In the genomic region with DNA sequence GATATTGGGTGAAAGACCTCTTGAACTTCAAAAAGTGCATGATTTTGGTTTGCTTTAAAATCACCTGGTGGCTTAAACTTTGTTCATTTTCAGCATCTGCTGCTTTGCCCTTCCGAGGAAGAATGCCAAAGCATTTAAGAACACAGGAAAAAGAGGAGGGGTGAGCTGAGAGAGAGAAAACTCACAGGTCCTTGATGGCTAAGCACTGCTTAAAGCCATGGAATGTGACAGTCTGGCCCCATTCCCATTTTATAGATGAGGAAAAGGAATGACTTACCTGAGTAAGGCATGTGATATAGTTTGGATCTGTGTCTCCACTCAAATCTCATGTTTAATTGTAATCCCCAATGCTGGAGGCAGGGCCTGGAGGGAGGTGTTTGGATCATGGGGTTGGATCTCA, we compare ENCODE assay signal across 2 cellular contexts.
TF ChIP-seq lines count a peak whose summit lies in the region.

No MANE protein-coding gene starts in this region.

TF ChIP-seq in GM23338, 12 proteins besides CTCF, POLR2A, EP300 and RAD21:
- TF ChIP-seq JUNB (IDR thresholded peaks at IDR 0.05; ENCODE audit: unreplicated experiment) = no peak
- no peak for TF ChIP-seq ZNF114 (CRISPR knock-in tag; IDR thresholded peaks at IDR 0.05)
- TF ChIP-seq, protein P1, sequence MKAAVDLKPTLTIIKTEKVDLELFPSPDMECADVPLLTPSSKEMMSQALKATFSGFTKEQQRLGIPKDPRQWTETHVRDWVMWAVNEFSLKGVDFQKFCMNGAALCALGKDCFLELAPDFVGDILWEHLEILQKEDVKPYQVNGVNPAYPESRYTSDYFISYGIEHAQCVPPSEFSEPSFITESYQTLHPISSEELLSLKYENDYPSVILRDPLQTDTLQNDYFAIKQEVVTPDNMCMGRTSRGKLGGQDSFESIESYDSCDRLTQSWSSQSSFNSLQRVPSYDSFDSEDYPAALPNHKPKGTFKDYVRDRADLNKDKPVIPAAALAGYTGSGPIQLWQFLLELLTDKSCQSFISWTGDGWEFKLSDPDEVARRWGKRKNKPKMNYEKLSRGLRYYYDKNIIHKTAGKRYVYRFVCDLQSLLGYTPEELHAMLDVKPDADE (IDR thresholded peaks at IDR 0.05) = no peak
- TF ChIP-seq ZNF331 (CRISPR knock-in tag; IDR thresholded peaks at IDR 0.05; ENCODE audit: low read depth) = no peak
- no peak for TF ChIP-seq EZH2 (IDR thresholded peaks at IDR 0.05; ENCODE audit: low read depth, unreplicated experiment)

TF ChIP-seq in H1, 55 proteins besides CTCF, POLR2A, EP300 and RAD21:
- TF ChIP-seq KDM5A (IDR thresholded peaks at IDR 0.05; ENCODE audit: low read length) (no peak), EZH2 (IDR thresholded peaks at IDR 0.05; ENCODE audit: low read depth, low read length, severe bottlenecking) (no peak), RNF2 (IDR thresholded peaks at IDR 0.05; ENCODE audit: borderline replicate concordance, low read depth, low read length, missing control alignments, poor library complexity, severe bottlenecking) (no peak), BRCA1 (IDR thresholded peaks at IDR 0.05; ENCODE audit: low read depth, low read length) (no peak), MAFK (IDR thresholded peaks at IDR 0.05; ENCODE audit: low read depth, low read length) (no peak), RBBP5 (IDR thresholded peaks at IDR 0.05; ENCODE audit: borderline replicate concordance, low read depth, low read length) (no peak), ASH2L (IDR thresholded peaks at IDR 0.05; ENCODE audit: low read length) (no peak), TCF12 (IDR thresholded peaks at IDR 0.05; ENCODE audit: low read depth, low read length) (no peak), SP1 (IDR thresholded peaks at IDR 0.05; ENCODE audit: low read depth, low read length) (no peak), JUN (IDR thresholded peaks at IDR 0.05; ENCODE audit: low read depth, low read length) (no peak), CEBPB (IDR thresholded peaks at IDR 0.05; ENCODE audit: low read depth, low read length) (no peak), SIX5 (IDR thresholded peaks at IDR 0.05; ENCODE audit: low read depth, low read length) (no peak), GTF2F1 (IDR thresholded peaks at IDR 0.05; ENCODE audit: borderline replicate concordance, low read depth, low read length) (no peak), SP4 (IDR thresholded peaks at IDR 0.05; ENCODE audit: low read length) (no peak), SP2 (IDR thresholded peaks at IDR 0.05; ENCODE audit: low read length) (no peak), GABPA (IDR thresholded peaks at IDR 0.05; ENCODE audit: borderline replicate concordance, insufficient read depth, low read length) (no peak)
- TF ChIP-seq, protein P2, sequence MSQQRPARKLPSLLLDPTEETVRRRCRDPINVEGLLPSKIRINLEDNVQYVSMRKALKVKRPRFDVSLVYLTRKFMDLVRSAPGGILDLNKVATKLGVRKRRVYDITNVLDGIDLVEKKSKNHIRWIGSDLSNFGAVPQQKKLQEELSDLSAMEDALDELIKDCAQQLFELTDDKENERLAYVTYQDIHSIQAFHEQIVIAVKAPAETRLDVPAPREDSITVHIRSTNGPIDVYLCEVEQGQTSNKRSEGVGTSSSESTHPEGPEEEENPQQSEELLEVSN (IDR thresholded peaks at IDR 0.05) = no peak
- TF ChIP-seq, protein P3, sequence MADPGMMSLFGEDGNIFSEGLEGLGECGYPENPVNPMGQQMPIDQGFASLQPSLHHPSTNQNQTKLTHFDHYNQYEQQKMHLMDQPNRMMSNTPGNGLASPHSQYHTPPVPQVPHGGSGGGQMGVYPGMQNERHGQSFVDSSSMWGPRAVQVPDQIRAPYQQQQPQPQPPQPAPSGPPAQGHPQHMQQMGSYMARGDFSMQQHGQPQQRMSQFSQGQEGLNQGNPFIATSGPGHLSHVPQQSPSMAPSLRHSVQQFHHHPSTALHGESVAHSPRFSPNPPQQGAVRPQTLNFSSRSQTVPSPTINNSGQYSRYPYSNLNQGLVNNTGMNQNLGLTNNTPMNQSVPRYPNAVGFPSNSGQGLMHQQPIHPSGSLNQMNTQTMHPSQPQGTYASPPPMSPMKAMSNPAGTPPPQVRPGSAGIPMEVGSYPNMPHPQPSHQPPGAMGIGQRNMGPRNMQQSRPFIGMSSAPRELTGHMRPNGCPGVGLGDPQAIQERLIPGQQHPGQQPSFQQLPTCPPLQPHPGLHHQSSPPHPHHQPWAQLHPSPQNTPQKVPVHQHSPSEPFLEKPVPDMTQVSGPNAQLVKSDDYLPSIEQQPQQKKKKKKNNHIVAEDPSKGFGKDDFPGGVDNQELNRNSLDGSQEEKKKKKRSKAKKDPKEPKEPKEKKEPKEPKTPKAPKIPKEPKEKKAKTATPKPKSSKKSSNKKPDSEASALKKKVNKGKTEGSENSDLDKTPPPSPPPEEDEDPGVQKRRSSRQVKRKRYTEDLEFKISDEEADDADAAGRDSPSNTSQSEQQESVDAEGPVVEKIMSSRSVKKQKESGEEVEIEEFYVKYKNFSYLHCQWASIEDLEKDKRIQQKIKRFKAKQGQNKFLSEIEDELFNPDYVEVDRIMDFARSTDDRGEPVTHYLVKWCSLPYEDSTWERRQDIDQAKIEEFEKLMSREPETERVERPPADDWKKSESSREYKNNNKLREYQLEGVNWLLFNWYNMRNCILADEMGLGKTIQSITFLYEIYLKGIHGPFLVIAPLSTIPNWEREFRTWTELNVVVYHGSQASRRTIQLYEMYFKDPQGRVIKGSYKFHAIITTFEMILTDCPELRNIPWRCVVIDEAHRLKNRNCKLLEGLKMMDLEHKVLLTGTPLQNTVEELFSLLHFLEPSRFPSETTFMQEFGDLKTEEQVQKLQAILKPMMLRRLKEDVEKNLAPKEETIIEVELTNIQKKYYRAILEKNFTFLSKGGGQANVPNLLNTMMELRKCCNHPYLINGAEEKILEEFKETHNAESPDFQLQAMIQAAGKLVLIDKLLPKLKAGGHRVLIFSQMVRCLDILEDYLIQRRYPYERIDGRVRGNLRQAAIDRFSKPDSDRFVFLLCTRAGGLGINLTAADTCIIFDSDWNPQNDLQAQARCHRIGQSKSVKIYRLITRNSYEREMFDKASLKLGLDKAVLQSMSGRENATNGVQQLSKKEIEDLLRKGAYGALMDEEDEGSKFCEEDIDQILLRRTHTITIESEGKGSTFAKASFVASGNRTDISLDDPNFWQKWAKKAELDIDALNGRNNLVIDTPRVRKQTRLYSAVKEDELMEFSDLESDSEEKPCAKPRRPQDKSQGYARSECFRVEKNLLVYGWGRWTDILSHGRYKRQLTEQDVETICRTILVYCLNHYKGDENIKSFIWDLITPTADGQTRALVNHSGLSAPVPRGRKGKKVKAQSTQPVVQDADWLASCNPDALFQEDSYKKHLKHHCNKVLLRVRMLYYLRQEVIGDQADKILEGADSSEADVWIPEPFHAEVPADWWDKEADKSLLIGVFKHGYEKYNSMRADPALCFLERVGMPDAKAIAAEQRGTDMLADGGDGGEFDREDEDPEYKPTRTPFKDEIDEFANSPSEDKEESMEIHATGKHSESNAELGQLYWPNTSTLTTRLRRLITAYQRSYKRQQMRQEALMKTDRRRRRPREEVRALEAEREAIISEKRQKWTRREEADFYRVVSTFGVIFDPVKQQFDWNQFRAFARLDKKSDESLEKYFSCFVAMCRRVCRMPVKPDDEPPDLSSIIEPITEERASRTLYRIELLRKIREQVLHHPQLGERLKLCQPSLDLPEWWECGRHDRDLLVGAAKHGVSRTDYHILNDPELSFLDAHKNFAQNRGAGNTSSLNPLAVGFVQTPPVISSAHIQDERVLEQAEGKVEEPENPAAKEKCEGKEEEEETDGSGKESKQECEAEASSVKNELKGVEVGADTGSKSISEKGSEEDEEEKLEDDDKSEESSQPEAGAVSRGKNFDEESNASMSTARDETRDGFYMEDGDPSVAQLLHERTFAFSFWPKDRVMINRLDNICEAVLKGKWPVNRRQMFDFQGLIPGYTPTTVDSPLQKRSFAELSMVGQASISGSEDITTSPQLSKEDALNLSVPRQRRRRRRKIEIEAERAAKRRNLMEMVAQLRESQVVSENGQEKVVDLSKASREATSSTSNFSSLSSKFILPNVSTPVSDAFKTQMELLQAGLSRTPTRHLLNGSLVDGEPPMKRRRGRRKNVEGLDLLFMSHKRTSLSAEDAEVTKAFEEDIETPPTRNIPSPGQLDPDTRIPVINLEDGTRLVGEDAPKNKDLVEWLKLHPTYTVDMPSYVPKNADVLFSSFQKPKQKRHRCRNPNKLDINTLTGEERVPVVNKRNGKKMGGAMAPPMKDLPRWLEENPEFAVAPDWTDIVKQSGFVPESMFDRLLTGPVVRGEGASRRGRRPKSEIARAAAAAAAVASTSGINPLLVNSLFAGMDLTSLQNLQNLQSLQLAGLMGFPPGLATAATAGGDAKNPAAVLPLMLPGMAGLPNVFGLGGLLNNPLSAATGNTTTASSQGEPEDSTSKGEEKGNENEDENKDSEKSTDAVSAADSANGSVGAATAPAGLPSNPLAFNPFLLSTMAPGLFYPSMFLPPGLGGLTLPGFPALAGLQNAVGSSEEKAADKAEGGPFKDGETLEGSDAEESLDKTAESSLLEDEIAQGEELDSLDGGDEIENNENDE (IDR thresholded peaks at IDR 0.05; ENCODE audit: insufficient replicate concordance, low read length) = no peak
